1 cellular context compared by ENCODE assay signal in the genomic region with DNA sequence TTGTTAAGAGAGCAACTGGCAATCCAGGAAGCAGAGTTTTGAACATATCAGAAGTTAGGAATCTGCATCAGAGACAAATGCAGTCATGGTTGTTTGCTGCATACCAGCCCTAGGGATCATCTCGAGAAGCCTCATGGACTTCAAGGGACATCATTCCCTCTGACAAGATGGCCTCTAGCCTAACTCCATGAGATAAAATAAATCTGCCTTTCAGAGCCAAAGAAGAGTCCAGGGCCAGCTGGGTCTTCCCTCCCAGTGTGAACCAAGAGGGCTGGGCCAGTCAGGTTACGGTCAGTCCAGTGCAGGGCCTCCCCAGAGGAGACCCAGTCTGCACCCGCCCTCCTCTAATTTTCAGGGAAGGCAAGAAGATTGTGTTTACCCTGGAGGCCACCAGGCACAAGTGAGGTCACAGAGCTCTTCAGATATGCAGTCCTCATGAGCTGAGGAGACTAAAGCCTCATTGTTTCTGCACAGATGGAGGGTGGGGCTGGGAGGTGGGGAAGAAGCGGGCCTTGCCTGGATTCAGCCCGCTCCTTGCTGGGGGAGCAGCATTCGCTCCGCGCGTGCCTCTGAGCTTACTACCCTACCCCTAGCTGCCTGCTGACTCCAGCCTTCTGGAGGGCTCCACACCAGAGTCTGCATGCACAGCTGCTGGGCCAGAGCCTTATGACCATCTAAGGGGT.
TF ChIP-seq lines count a peak whose summit lies in the region.

No MANE protein-coding gene starts in this region.

TF ChIP-seq in HepG2, 621 proteins besides CTCF, POLR2A, EP300 and RAD21 (continued from another document and continues in another):
- TF ChIP-seq, protein P1, sequence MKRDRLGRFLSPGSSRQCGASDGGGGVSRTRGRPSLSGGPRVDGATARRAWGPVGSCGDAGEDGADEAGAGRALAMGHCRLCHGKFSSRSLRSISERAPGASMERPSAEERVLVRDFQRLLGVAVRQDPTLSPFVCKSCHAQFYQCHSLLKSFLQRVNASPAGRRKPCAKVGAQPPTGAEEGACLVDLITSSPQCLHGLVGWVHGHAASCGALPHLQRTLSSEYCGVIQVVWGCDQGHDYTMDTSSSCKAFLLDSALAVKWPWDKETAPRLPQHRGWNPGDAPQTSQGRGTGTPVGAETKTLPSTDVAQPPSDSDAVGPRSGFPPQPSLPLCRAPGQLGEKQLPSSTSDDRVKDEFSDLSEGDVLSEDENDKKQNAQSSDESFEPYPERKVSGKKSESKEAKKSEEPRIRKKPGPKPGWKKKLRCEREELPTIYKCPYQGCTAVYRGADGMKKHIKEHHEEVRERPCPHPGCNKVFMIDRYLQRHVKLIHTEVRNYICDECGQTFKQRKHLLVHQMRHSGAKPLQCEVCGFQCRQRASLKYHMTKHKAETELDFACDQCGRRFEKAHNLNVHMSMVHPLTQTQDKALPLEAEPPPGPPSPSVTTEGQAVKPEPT (CRISPR knock-in tag; IDR thresholded peaks at IDR 0.05; ENCODE audit: low read depth), result no peak
- no peak for TF ChIP-seq CC2D1A (CRISPR knock-in tag; IDR thresholded peaks at IDR 0.05)
- no peak for TF ChIP-seq ATAD3A (CRISPR knock-in tag; IDR thresholded peaks at IDR 0.05)
- TF ChIP-seq BRCA1 (CRISPR knock-in tag; IDR thresholded peaks at IDR 0.05), result no peak
- TF ChIP-seq ZBTB21 (CRISPR knock-in tag; IDR thresholded peaks at IDR 0.05), result peak; percentile 60; the same call in 1 of the 2 replicates
- TF ChIP-seq, protein P2, sequence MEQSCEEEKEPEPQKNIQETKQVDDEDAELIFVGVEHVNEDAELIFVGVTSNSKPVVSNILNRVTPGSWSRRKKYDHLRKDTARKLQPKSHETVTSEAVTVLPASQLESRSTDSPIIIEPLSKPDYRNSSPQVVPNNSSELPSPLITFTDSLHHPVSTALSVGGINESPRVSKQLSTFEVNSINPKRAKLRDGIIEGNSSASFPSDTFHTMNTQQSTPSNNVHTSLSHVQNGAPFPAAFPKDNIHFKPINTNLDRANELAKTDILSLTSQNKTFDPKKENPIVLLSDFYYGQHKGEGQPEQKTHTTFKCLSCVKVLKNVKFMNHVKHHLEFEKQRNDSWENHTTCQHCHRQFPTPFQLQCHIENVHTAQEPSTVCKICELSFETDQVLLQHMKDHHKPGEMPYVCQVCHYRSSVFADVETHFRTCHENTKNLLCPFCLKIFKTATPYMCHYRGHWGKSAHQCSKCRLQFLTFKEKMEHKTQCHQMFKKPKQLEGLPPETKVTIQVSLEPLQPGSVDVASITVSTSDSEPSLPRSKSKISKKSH (CRISPR knock-in tag; IDR thresholded peaks at IDR 0.05; ENCODE audit: borderline replicate concordance), result no peak; the same call in 1 of the 2 replicates
- no peak for TF ChIP-seq ZBTB7B (CRISPR knock-in tag; IDR thresholded peaks at IDR 0.05)
- TF ChIP-seq, protein P3, sequence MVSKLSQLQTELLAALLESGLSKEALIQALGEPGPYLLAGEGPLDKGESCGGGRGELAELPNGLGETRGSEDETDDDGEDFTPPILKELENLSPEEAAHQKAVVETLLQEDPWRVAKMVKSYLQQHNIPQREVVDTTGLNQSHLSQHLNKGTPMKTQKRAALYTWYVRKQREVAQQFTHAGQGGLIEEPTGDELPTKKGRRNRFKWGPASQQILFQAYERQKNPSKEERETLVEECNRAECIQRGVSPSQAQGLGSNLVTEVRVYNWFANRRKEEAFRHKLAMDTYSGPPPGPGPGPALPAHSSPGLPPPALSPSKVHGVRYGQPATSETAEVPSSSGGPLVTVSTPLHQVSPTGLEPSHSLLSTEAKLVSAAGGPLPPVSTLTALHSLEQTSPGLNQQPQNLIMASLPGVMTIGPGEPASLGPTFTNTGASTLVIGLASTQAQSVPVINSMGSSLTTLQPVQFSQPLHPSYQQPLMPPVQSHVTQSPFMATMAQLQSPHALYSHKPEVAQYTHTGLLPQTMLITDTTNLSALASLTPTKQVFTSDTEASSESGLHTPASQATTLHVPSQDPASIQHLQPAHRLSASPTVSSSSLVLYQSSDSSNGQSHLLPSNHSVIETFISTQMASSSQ (IDR thresholded peaks at IDR 0.05; ENCODE audit: low read depth), result no peak
- TF ChIP-seq, protein P3 (CRISPR knock-in tag; IDR thresholded peaks at IDR 0.05; ENCODE audit: borderline replicate concordance), result no peak; the same call in 1 of the 2 replicates
- TF ChIP-seq ZNF883 (CRISPR knock-in tag; IDR thresholded peaks at IDR 0.05; ENCODE audit: not compliant biosample characterization), result no peak
- no peak for TF ChIP-seq PITX1 (CRISPR knock-in tag; IDR thresholded peaks at IDR 0.05)
- TF ChIP-seq, protein P4, sequence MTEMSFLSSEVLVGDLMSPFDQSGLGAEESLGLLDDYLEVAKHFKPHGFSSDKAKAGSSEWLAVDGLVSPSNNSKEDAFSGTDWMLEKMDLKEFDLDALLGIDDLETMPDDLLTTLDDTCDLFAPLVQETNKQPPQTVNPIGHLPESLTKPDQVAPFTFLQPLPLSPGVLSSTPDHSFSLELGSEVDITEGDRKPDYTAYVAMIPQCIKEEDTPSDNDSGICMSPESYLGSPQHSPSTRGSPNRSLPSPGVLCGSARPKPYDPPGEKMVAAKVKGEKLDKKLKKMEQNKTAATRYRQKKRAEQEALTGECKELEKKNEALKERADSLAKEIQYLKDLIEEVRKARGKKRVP (CRISPR knock-in tag; IDR thresholded peaks at IDR 0.05), result no peak
- TF ChIP-seq FOXA3 (CRISPR knock-in tag; IDR thresholded peaks at IDR 0.05), result peak; percentile 83
- TF ChIP-seq, protein P5, sequence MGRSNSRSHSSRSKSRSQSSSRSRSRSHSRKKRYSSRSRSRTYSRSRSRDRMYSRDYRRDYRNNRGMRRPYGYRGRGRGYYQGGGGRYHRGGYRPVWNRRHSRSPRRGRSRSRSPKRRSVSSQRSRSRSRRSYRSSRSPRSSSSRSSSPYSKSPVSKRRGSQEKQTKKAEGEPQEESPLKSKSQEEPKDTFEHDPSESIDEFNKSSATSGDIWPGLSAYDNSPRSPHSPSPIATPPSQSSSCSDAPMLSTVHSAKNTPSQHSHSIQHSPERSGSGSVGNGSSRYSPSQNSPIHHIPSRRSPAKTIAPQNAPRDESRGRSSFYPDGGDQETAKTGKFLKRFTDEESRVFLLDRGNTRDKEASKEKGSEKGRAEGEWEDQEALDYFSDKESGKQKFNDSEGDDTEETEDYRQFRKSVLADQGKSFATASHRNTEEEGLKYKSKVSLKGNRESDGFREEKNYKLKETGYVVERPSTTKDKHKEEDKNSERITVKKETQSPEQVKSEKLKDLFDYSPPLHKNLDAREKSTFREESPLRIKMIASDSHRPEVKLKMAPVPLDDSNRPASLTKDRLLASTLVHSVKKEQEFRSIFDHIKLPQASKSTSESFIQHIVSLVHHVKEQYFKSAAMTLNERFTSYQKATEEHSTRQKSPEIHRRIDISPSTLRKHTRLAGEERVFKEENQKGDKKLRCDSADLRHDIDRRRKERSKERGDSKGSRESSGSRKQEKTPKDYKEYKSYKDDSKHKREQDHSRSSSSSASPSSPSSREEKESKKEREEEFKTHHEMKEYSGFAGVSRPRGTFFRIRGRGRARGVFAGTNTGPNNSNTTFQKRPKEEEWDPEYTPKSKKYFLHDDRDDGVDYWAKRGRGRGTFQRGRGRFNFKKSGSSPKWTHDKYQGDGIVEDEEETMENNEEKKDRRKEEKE (IDR thresholded peaks at IDR 0.05), result no peak
- no peak for TF ChIP-seq HNRNPLL (IDR thresholded peaks at IDR 0.05; ENCODE audit: low read depth, low read length, poor library complexity, severe bottlenecking)
- TF ChIP-seq, protein P6, sequence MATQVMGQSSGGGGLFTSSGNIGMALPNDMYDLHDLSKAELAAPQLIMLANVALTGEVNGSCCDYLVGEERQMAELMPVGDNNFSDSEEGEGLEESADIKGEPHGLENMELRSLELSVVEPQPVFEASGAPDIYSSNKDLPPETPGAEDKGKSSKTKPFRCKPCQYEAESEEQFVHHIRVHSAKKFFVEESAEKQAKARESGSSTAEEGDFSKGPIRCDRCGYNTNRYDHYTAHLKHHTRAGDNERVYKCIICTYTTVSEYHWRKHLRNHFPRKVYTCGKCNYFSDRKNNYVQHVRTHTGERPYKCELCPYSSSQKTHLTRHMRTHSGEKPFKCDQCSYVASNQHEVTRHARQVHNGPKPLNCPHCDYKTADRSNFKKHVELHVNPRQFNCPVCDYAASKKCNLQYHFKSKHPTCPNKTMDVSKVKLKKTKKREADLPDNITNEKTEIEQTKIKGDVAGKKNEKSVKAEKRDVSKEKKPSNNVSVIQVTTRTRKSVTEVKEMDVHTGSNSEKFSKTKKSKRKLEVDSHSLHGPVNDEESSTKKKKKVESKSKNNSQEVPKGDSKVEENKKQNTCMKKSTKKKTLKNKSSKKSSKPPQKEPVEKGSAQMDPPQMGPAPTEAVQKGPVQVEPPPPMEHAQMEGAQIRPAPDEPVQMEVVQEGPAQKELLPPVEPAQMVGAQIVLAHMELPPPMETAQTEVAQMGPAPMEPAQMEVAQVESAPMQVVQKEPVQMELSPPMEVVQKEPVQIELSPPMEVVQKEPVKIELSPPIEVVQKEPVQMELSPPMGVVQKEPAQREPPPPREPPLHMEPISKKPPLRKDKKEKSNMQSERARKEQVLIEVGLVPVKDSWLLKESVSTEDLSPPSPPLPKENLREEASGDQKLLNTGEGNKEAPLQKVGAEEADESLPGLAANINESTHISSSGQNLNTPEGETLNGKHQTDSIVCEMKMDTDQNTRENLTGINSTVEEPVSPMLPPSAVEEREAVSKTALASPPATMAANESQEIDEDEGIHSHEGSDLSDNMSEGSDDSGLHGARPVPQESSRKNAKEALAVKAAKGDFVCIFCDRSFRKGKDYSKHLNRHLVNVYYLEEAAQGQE (IDR thresholded peaks at IDR 0.05; ENCODE audit: borderline replicate concordance in 1 of 2, low read depth in 1 of 2, low read length in 2 of 2), result no peak
- TF ChIP-seq ZNF333 (CRISPR knock-in tag; IDR thresholded peaks at IDR 0.05; ENCODE audit: borderline replicate concordance), result no peak
- TF ChIP-seq ZNF232 (CRISPR knock-in tag; IDR thresholded peaks at IDR 0.05; ENCODE audit: borderline replicate concordance), result no peak
- TF ChIP-seq PRMT3 (CRISPR knock-in tag; IDR thresholded peaks at IDR 0.05; ENCODE audit: borderline replicate concordance, low read depth), result no peak
- no peak for TF ChIP-seq ZNF776 (CRISPR knock-in tag; IDR thresholded peaks at IDR 0.05)
- TF ChIP-seq, protein P7, sequence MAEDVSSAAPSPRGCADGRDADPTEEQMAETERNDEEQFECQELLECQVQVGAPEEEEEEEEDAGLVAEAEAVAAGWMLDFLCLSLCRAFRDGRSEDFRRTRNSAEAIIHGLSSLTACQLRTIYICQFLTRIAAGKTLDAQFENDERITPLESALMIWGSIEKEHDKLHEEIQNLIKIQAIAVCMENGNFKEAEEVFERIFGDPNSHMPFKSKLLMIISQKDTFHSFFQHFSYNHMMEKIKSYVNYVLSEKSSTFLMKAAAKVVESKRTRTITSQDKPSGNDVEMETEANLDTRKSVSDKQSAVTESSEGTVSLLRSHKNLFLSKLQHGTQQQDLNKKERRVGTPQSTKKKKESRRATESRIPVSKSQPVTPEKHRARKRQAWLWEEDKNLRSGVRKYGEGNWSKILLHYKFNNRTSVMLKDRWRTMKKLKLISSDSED (CRISPR knock-in tag; IDR thresholded peaks at IDR 0.05), result no peak
- 0 out of 2 replicates have a peak, but pooled peaks have one; percentile 27 for TF ChIP-seq REPIN1 (CRISPR knock-in tag; IDR thresholded peaks at IDR 0.05; ENCODE audit: borderline replicate concordance, low read depth)
- TF ChIP-seq ZNF775 (CRISPR knock-in tag; IDR thresholded peaks at IDR 0.05; ENCODE audit: borderline replicate concordance), result no peak
- TF ChIP-seq NPAS2 (CRISPR knock-in tag; IDR thresholded peaks at IDR 0.05; ENCODE audit: borderline replicate concordance), result no peak
- TF ChIP-seq MED8 (CRISPR knock-in tag; IDR thresholded peaks at IDR 0.05; ENCODE audit: insufficient replicate concordance), result no peak
- TF ChIP-seq ARNT (IDR thresholded peaks at IDR 0.05), result no peak
- TF ChIP-seq ZNF672 (CRISPR knock-in tag; IDR thresholded peaks at IDR 0.05), result no peak
- TF ChIP-seq LCORL (IDR thresholded peaks at IDR 0.05), result no peak
- no peak for TF ChIP-seq LCORL (CRISPR knock-in tag; IDR thresholded peaks at IDR 0.05)
- TF ChIP-seq FOXA1 (IDR thresholded peaks at IDR 0.05), result no peak
- TF ChIP-seq FOXA1 (CRISPR knock-in tag; IDR thresholded peaks at IDR 0.05), result peak; percentile 78
- TF ChIP-seq RFX3 (CRISPR knock-in tag; IDR thresholded peaks at IDR 0.05), result no peak
- TF ChIP-seq HOXA9 (CRISPR knock-in tag; IDR thresholded peaks at IDR 0.05; ENCODE audit: borderline replicate concordance), result no peak
- TF ChIP-seq JUND (CRISPR knock-in tag; IDR thresholded peaks at IDR 0.05), result no peak
- TF ChIP-seq RBM22 (optimal IDR thresholded peaks at IDR 0.05; ENCODE audit: low read length), result no peak
- TF ChIP-seq STAT5B (CRISPR knock-in tag; IDR thresholded peaks at IDR 0.05), result no peak
- no peak for TF ChIP-seq ZBTB1 (CRISPR knock-in tag; IDR thresholded peaks at IDR 0.05; ENCODE audit: borderline replicate concordance)
- TF ChIP-seq, protein P8, sequence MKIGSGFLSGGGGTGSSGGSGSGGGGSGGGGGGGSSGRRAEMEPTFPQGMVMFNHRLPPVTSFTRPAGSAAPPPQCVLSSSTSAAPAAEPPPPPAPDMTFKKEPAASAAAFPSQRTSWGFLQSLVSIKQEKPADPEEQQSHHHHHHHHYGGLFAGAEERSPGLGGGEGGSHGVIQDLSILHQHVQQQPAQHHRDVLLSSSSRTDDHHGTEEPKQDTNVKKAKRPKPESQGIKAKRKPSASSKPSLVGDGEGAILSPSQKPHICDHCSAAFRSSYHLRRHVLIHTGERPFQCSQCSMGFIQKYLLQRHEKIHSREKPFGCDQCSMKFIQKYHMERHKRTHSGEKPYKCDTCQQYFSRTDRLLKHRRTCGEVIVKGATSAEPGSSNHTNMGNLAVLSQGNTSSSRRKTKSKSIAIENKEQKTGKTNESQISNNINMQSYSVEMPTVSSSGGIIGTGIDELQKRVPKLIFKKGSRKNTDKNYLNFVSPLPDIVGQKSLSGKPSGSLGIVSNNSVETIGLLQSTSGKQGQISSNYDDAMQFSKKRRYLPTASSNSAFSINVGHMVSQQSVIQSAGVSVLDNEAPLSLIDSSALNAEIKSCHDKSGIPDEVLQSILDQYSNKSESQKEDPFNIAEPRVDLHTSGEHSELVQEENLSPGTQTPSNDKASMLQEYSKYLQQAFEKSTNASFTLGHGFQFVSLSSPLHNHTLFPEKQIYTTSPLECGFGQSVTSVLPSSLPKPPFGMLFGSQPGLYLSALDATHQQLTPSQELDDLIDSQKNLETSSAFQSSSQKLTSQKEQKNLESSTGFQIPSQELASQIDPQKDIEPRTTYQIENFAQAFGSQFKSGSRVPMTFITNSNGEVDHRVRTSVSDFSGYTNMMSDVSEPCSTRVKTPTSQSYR (CRISPR knock-in tag; IDR thresholded peaks at IDR 0.05; ENCODE audit: borderline replicate concordance), result no peak
